Comparison of ENCODE assay signal across 1 cellular context in genomic region chr12:28742791-28743190, GRCh38.
TF ChIP-seq lines count a peak whose summit lies in the region.

No MANE protein-coding gene starts in this region.

TF ChIP-seq in GM23338, 12 proteins besides CTCF, POLR2A, EP300 and RAD21:
- TF ChIP-seq JUNB (IDR thresholded peaks at IDR 0.05; ENCODE audit: unreplicated experiment) = no peak
- no peak for TF ChIP-seq POLR2AphosphoS5 (IDR thresholded peaks at IDR 0.05; ENCODE audit: low read depth)
- no peak for TF ChIP-seq CREB1 (CRISPR knock-in tag; IDR thresholded peaks at IDR 0.05; ENCODE audit: low read depth)
- TF ChIP-seq REST (IDR thresholded peaks at IDR 0.05; ENCODE audit: unreplicated experiment) = no peak
- no peak for TF ChIP-seq NANOG (IDR thresholded peaks at IDR 0.05; ENCODE audit: borderline replicate concordance)
- TF ChIP-seq ZNF462 (CRISPR knock-in tag; IDR thresholded peaks at IDR 0.05) = no peak
- TF ChIP-seq STAT1 (IDR thresholded peaks at IDR 0.05; ENCODE audit: unreplicated experiment) = no peak
- TF ChIP-seq EZH2phosphoT487 (IDR thresholded peaks at IDR 0.05; ENCODE audit: unreplicated experiment) = no peak
- TF ChIP-seq EZH2 (IDR thresholded peaks at IDR 0.05; ENCODE audit: low read depth, unreplicated experiment) = no peak
- TF ChIP-seq ZNF114 (CRISPR knock-in tag; IDR thresholded peaks at IDR 0.05) = no peak
- TF ChIP-seq ZNF331 (CRISPR knock-in tag; IDR thresholded peaks at IDR 0.05; ENCODE audit: low read depth) = no peak
- TF ChIP-seq ETS1 (IDR thresholded peaks at IDR 0.05) = no peak
